8 cellular contexts compared by ENCODE assay signal in the genomic region with DNA sequence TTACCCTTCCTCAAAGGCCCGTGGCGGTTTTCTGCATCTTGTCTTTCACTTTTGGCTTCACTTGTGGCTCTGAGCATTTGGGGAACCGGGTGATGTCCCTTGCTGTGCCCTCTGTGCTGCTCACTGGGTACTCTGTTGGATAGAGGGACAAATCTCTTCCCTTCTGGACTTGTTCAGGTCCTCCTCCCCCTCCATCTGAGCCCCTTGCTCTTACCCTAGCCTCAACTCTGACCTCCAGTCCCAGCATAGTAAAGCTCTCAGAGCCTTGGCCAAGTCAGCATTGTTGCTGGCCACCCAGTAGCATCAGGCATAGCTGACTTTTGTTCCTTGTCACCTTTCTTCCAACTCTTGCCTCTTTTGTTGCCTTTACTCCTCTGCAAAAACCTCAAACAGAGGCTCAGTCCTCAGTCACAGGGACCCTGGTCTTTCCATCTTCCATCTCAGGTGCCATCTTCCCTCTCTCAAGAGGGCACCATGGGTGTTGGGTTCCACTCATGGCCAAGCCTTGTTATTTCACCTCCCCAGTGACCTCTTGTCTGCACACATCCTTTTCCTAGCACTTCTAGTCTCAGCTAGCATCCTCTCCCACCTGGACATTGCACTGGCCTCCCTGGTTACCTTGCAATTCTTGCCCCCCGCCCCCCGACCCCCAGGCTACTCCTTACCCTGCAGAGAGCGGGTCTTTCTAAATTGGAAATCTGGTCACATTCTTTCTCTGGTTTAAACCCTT. TPM values are rescaled to one million over a fixed set of nuclear protein-coding genes. Genes with fewer than 3 reads are reported as not detected.
DNase-seq lines count a peak whose midpoint lies in the region; ATAC-seq and TF ChIP-seq lines count a peak whose summit lies in the region.

No MANE protein-coding gene starts in this region.

- H3K36me3 ChIP-seq in CD8-positive, alpha-beta memory T cell (ENCODE audit: insufficient read depth, low read length) = peaks cover 19% of the 10 kb centered on the region
- H3K36me3 ChIP-seq in esophagus muscularis mucosa (peaks cover 5 to 54% (median 34%) of the 10 kb centered on the region in 4 donors), ovary (no peaks in the 10 kb centered on the region)

- H3K27ac ChIP-seq in CD8-positive, alpha-beta memory T cell (ENCODE audit: low read depth, low read length) = peak overlapping the region; percentile 87
- H3K27ac ChIP-seq in esophagus muscularis mucosa (replicated peaks in 1 of 4) = peak overlapping the region; percentile 86 to 93 (median 92)
- peak overlapping the region; percentile 83 to 85 for H3K27ac ChIP-seq in ovary

- H3K4me3 ChIP-seq in CD8-positive, alpha-beta memory T cell (ENCODE audit: low read length) = peak overlapping the region; percentile 97
- peak overlapping the region; percentile 73 to 96 (median 88) for H3K4me3 ChIP-seq in esophagus muscularis mucosa
- H3K4me3 ChIP-seq in ovary = peak overlapping the region; percentile 96

- CTCF ChIA-PET in CD8-positive, alpha-beta memory T cell (lab: Charles Lee) = interaction anchor here (1.3 to 3.1 kb wide), 3 partner anchors 104 to 416 kb away, joined by 3 to 8 read pairs (median 4); no protein-coding TSS in a partner anchor
- CTCF ChIA-PET in activated CD4-positive, alpha-beta memory T cell treated with anti-CD3 and anti-CD28 coated beads for 36 hours (lab: Charles Lee) = interaction anchor here (0.6 to 3.2 kb wide), 7 partner anchors 9 to 293 kb away, joined by 3 to 14 read pairs (median 4); a partner anchor contains a TSS

- no peak for TF ChIP-seq EP300 in esophagus muscularis mucosa (IDR thresholded peaks at IDR 0.05)
- TF ChIP-seq EP300 in ovary (IDR thresholded peaks at IDR 0.05) = no peak

- H3K9me3 Mint-ChIP-seq in CD8-positive, alpha-beta memory T cell = no peaks in the 10 kb centered on the region
- H3K9me3 Mint-ChIP-seq in activated CD4-positive, alpha-beta memory T cell treated with anti-CD3 and anti-CD28 coated beads for 36 hours = no peaks in the 10 kb centered on the region

- TF ChIP-seq CTCF in esophagus muscularis mucosa (IDR thresholded peaks at IDR 0.05) (no peak), ovary (IDR thresholded peaks at IDR 0.05) (no peak)

- H3K4me1 ChIP-seq in CD8-positive, alpha-beta memory T cell (ENCODE audit: insufficient read depth, low read length) = peaks cover 50% of the 10 kb centered on the region
- H3K4me1 ChIP-seq in esophagus muscularis mucosa (peaks cover 19 to 48% (median 35%) of the 10 kb centered on the region in 4 donors), ovary (ENCODE audit: insufficient read depth) (peaks cover 9% of the 10 kb centered on the region)

- peak; percentile 59 for ATAC-seq in GM19395 (IDR thresholded peaks at IDR 0.05; ENCODE audit: unreplicated experiment)

- H3K9me3 ChIP-seq in CD8-positive, alpha-beta memory T cell (ENCODE audit: low read length) = no peaks in the 10 kb centered on the region
- H3K9me3 ChIP-seq in esophagus muscularis mucosa (no peaks in the 10 kb centered on the region), ovary (no peaks in the 10 kb centered on the region)

- peaks cover 0 to 45% (median 4%) of the 10 kb centered on the region in 3 donors for H3K36me3 Mint-ChIP-seq in CD8-positive, alpha-beta memory T cell
- peaks cover 40% of the 10 kb centered on the region for H3K36me3 Mint-ChIP-seq in activated CD4-positive, alpha-beta memory T cell treated with anti-CD3 and anti-CD28 coated beads for 36 hours

- H3K27ac Mint-ChIP-seq in CD8-positive, alpha-beta memory T cell = peak overlapping the region; percentile 96 to 99 (median 98)
- H3K27ac Mint-ChIP-seq in activated CD4-positive, alpha-beta memory T cell treated with anti-CD3 and anti-CD28 coated beads for 36 hours = peak overlapping the region; percentile 99

- TF ChIP-seq POLR2A in esophagus muscularis mucosa (IDR thresholded peaks at IDR 0.05; ENCODE audit: low read depth) (no peak), ovary (IDR thresholded peaks at IDR 0.05) (no peak)

- 45% methylated on average over 6 of the region's 6 CpGs for WGBS in esophagus muscularis mucosa
- 41 to 43% (median 41%) methylated on average over 6 of the region's 6 CpGs for WGBS in ovary, 3 donors

- POLR2A ChIA-PET in CD8-positive, alpha-beta memory T cell (lab: Charles Lee) = interaction anchor here (0.9 to 3.1 kb wide), 4 partner anchors 64 to 148 kb away, joined by 3 to 18 read pairs (median 8); a partner anchor contains a TSS
- POLR2A ChIA-PET in activated CD4-positive, alpha-beta memory T cell treated with anti-CD3 and anti-CD28 coated beads for 36 hours (lab: Charles Lee) = interaction anchor here (0.9 to 2.5 kb wide), 10 partner anchors 9 to 218 kb away, joined by 3 to 19 read pairs (median 6); a partner anchor contains a TSS

- DNase-seq in CD8-positive, alpha-beta memory T cell = peak; percentile 63 to 87 (median 81)
- DNase-seq in HuH-7 (ENCODE audit: low spot score) (peak; percentile 53), esophagus muscularis mucosa (ENCODE audit: extremely low spot score) (no peak), ovary (no peak), AG08395 (ENCODE audit: low spot score) (no peak), cortex of kidney (lab: John Stamatoyannopoulos, UW) (no peak)
- DNase-seq in activated CD4-positive, alpha-beta memory T cell treated with anti-CD3 and anti-CD28 coated beads for 36 hours = peak; percentile 88

- H3K4me1 Mint-ChIP-seq in CD8-positive, alpha-beta memory T cell = peaks cover 37 to 60% (median 42%) of the 10 kb centered on the region in 3 donors
- H3K4me1 Mint-ChIP-seq in activated CD4-positive, alpha-beta memory T cell treated with anti-CD3 and anti-CD28 coated beads for 36 hours (ENCODE audit: low read depth) = peaks cover 48% of the 10 kb centered on the region

- H3K27me3 Mint-ChIP-seq in CD8-positive, alpha-beta memory T cell = peaks cover 0 to 3% of the 10 kb centered on the region in 2 donors
- H3K27me3 Mint-ChIP-seq in activated CD4-positive, alpha-beta memory T cell treated with anti-CD3 and anti-CD28 coated beads for 36 hours = no peaks in the 10 kb centered on the region

- intact Hi-C loops in activated CD4-positive, alpha-beta memory T cell treated with anti-CD3 and anti-CD28 coated beads for 36 hours (cut with micrococcal nuclease) = loop anchor here (1.0 to 5.0 kb wide), 7 partner anchors 31 to 148 kb away; a partner anchor contains a TSS
- intact Hi-C loops in esophagus muscularis mucosa (cut with DNase I) = no loop called here
- intact Hi-C loops in ovary (cut with DNase I) = loop anchor here in 1 of 4 donors (10.0 kb wide), 1 partner anchor 272 kb away; a partner anchor contains a TSS

- no peaks in the 10 kb centered on the region for H3K27me3 ChIP-seq in CD8-positive, alpha-beta memory T cell (ENCODE audit: insufficient read depth, low read length, poor library complexity, severe bottlenecking)
- H3K27me3 ChIP-seq in esophagus muscularis mucosa (no peaks in the 10 kb centered on the region), ovary (no peaks in the 10 kb centered on the region)

- H3K4me3 Mint-ChIP-seq in CD8-positive, alpha-beta memory T cell = peak overlapping the region; percentile 100
- H3K4me3 Mint-ChIP-seq in activated CD4-positive, alpha-beta memory T cell treated with anti-CD3 and anti-CD28 coated beads for 36 hours = peak overlapping the region; percentile 100

RNA-seq across cellular contexts. Expression of a gene that starts 0.4 kb away (rescaled TPM):
- 100 to 1,000 TPM; 176 to 189 TPM for total RNA-seq in CD8-positive, alpha-beta memory T cell
- 518 TPM for polyA plus RNA-seq in CD8-positive, alpha-beta memory T cell
- 100 to 1,000 TPM; 185 to 193 TPM for total RNA-seq in activated CD4-positive, alpha-beta memory T cell treated with anti-CD3 and anti-CD28 coated beads for 36 hours
- total RNA-seq in esophagus muscularis mucosa (10 to 100 TPM; 17.2 to 51.6 (median 36.1) TPM), ovary (10 to 100 TPM; 26.2 to 64.4 (median 50.8) TPM)
- 10 to 100 TPM in 1 of 2 donors, 1 to 10 TPM in 1; 5.8 to 63.1 TPM for polyA plus RNA-seq in ovary

RNA-seq across cellular contexts. Expression of a gene that starts 5.4 kb away (rescaled TPM):
- total RNA-seq in CD8-positive, alpha-beta memory T cell = 1 to 10 TPM; 4.1 to 4.9 TPM
- 1.5 TPM for polyA plus RNA-seq in CD8-positive, alpha-beta memory T cell
- 1 to 10 TPM; 2.9 to 3.1 TPM for total RNA-seq in activated CD4-positive, alpha-beta memory T cell treated with anti-CD3 and anti-CD28 coated beads for 36 hours
- 1 to 10 TPM in 1 of 4 donors, under 1 TPM in 2, not detected in 1; 0.80 to 1.1 (median 0.99) TPM for total RNA-seq in esophagus muscularis mucosa
- 1 to 10 TPM; 1.5 to 4.4 (median 2.5) TPM for total RNA-seq in ovary
- polyA plus RNA-seq in ovary = 1 to 10 TPM in 1 of 2 donors, under 1 TPM in 1; 0.35 to 2.5 TPM

RNA-seq across cellular contexts. Expression of a gene that starts 6.9 kb away (rescaled TPM):
- 10 to 100 TPM; 12.7 to 12.8 TPM for total RNA-seq in CD8-positive, alpha-beta memory T cell
- 0.74 TPM for polyA plus RNA-seq in CD8-positive, alpha-beta memory T cell
- total RNA-seq in activated CD4-positive, alpha-beta memory T cell treated with anti-CD3 and anti-CD28 coated beads for 36 hours = 10 to 100 TPM; 10.1 to 10.7 TPM
- 10 to 100 TPM; 13.9 to 43.1 (median 22.0) TPM for total RNA-seq in esophagus muscularis mucosa
- total RNA-seq in ovary = 10 to 100 TPM; 10.5 to 31.2 (median 22.0) TPM
- polyA plus RNA-seq in ovary = 10 to 100 TPM in 1 of 2 donors, 1 to 10 TPM in 1; 7.5 to 15.0 TPM

RNA-seq across cellular contexts. Expression of a gene that starts 31.4 kb away (rescaled TPM):
- total RNA-seq in CD8-positive, alpha-beta memory T cell = 10 to 100 TPM; 30.6 to 34.1 TPM
- polyA plus RNA-seq in CD8-positive, alpha-beta memory T cell = 5.1 TPM
- 10 to 100 TPM; 27.1 to 29.9 TPM for total RNA-seq in activated CD4-positive, alpha-beta memory T cell treated with anti-CD3 and anti-CD28 coated beads for 36 hours
- total RNA-seq in esophagus muscularis mucosa (100 to 1,000 TPM in 1 of 4 donors, 10 to 100 TPM in 3; 65.8 to 142 (median 81.3) TPM), ovary (10 to 100 TPM; 27.7 to 85.6 (median 56.5) TPM)
- 10 to 100 TPM; 29.7 to 48.7 TPM for polyA plus RNA-seq in ovary

RNA-seq across cellular contexts. Expression of a gene that starts 43.3 kb away (rescaled TPM):
- under 1 TPM; 0.18 TPM for total RNA-seq in CD8-positive, alpha-beta memory T cell
- 0.10 TPM for polyA plus RNA-seq in CD8-positive, alpha-beta memory T cell
- not detected for total RNA-seq in activated CD4-positive, alpha-beta memory T cell treated with anti-CD3 and anti-CD28 coated beads for 36 hours
- total RNA-seq in esophagus muscularis mucosa (under 1 TPM in 1 of 4 donors, not detected in 3; 0.17 TPM), ovary (under 1 TPM in 1 of 7 donors, not detected in 6; 0.23 TPM)
- polyA plus RNA-seq in ovary = under 1 TPM in 1 of 2 donors, not detected in 1; 0.05 TPM

Comparison
In these comparisons a context has a peak if more than half of its experiments do, and no peak if none do; other contexts are left out.
1. DNase-seq: peak in CD8-positive, alpha-beta memory T cell (5 of 5), HuH-7 (single experiment) and activated CD4-positive, alpha-beta memory T cell treated with anti-CD3 and anti-CD28 coated beads for 36 hours (single experiment); none in esophagus muscularis mucosa (single experiment), ovary (0 of 5), AG08395 (single experiment) and cortex of kidney (single experiment).
2. Peak in every context shown above with its lines, with median percentiles within 50 percentile points of each other: H3K27ac ChIP-seq and H3K4me3 ChIP-seq.